ENCODE assay signal across 17 cellular contexts in the genomic region with DNA sequence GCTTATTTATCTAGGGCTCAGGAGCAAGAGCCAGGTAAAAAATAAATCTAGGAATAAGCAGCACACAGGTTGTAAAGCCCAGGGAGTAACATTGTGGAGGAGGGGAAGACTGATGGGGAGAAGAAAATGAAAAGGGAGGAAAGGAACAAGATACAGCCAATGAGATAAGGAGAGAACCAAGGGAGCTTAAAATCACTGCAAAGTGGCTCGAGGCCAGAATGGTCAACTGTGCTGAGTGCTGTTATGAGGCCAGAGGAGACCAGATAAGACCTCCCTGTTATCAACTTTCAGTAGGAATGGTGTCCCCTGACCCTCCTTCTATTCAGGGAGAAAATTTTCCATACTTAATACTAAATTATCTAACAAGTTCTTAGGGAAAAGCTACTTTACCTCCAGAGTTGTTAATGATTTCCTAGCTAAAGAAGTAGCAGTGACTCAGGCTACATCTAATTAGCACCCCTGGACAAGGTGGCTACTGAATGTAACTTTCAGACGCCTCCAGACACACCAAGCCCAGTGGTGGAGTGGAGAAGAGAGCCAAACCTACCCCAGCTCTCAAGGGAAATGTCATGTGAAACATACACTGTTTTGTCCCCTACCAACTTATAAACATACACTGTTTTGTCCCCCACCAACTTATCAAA. TPM values are rescaled to one million over a fixed set of nuclear protein-coding genes. Genes with fewer than 3 reads are reported as not detected.
DNase-seq lines count a peak whose midpoint lies in the region; ATAC-seq and TF ChIP-seq lines count a peak whose summit lies in the region.
"Had no signal": no experiment of that assay in that cellular context is flagged by ENCODE, and none has a peak within 500 bp of the region (broad histone marks: within the 10 kb centered on the region; RNA-seq: fewer than 3 reads in every experiment).

No MANE protein-coding gene starts in this region.

- H3K27ac Mint-ChIP-seq in chondrocyte (ENCODE audit: unreplicated experiment): peak overlapping the region; percentile 77
- H3K27ac Mint-ChIP-seq in CD4-positive, alpha-beta T cell: no peak overlapping the region
- H3K27ac Mint-ChIP-seq: activated B cell treated with CpG ODN at 0.5 μM for 24 hours; CD4-positive, alpha-beta memory T cell; IgD-negative memory B cell had no signal

- in situ Hi-C loops in GM13976 (cut with MboI; ENCODE audit: low sequenced_read_pairs, unreplicated experiment): no loop called here

- CTCF ChIA-PET in CD4-positive, alpha-beta T cell (lab: Charles Lee): no interaction called here

- no peaks in the 10 kb centered on the region for H3K27me3 Mint-ChIP-seq in chondrocyte (ENCODE audit: low read depth)
- H3K27me3 Mint-ChIP-seq in CD4-positive, alpha-beta T cell: peaks cover 26% of the 10 kb centered on the region

- peaks cover 81% of the 10 kb centered on the region for H3K4me1 Mint-ChIP-seq in chondrocyte (ENCODE audit: low read depth)
- no peaks in the 10 kb centered on the region for H3K4me1 Mint-ChIP-seq in CD4-positive, alpha-beta T cell (ENCODE audit: low read depth)
- H3K4me1 Mint-ChIP-seq: activated B cell treated with CpG ODN at 0.5 μM for 24 hours; CD4-positive, alpha-beta memory T cell; IgD-negative memory B cell had no signal

- peak; percentile 62 for ATAC-seq in lung (ENCODE audit: insufficient read depth, low FRiP score)
- no peak for ATAC-seq in CD4-positive, alpha-beta T cell (ENCODE audit: poor library complexity)

- H3K36me3 ChIP-seq in lung (ENCODE audit: control insufficient read depth in 2 of 2, insufficient read depth in 2 of 2, low read length in 2 of 2) (no peaks in the 10 kb centered on the region), tibial artery (no peaks in the 10 kb centered on the region)

- peaks cover 4% of the 10 kb centered on the region for H3K36me3 Mint-ChIP-seq in chondrocyte (ENCODE audit: low read depth)
- no peaks in the 10 kb centered on the region for H3K36me3 Mint-ChIP-seq in CD4-positive, alpha-beta T cell (ENCODE audit: low read depth)
- H3K36me3 Mint-ChIP-seq: CD4-positive, alpha-beta memory T cell; IgD-negative memory B cell had no signal

- H3K27ac ChIP-seq in lung (ENCODE audit: low read depth in 1 of 2, low read length in 1 of 2) (peak overlapping the region in 1 of 2 donors; percentile 40), tibial artery (peak overlapping the region; percentile 45 to 52)
- H3K27ac ChIP-seq in CD4-positive, alpha-beta T cell (ENCODE audit: low read depth, low read length): no peak overlapping the region
- H3K27ac ChIP-seq: 22Rv1 had no signal

- H3K9me3 ChIP-seq in lung (ENCODE audit: control insufficient read depth in 2 of 2, insufficient read depth in 1 of 2, low read length in 1 of 2): no peaks in the 10 kb centered on the region
- no peaks in the 10 kb centered on the region for H3K9me3 ChIP-seq in tibial artery
- no peaks in the 10 kb centered on the region for H3K9me3 ChIP-seq in CD4-positive, alpha-beta T cell (ENCODE audit: control insufficient read depth, low read length)

- H3K27me3 ChIP-seq in lung (ENCODE audit: control insufficient read depth, insufficient read depth) (no peaks in the 10 kb centered on the region), tibial artery (no peaks in the 10 kb centered on the region)
- H3K27me3 ChIP-seq in CD4-positive, alpha-beta T cell (ENCODE audit: control insufficient read depth, insufficient read depth, low read length): no peaks in the 10 kb centered on the region

- H3K9me3 Mint-ChIP-seq in chondrocyte (ENCODE audit: low read depth): no peaks in the 10 kb centered on the region
- H3K9me3 Mint-ChIP-seq in CD4-positive, alpha-beta T cell: no peaks in the 10 kb centered on the region
- H3K9me3 Mint-ChIP-seq: activated B cell treated with CpG ODN at 0.5 μM for 24 hours; CD4-positive, alpha-beta memory T cell; IgD-negative memory B cell had no signal

- WGBS in lung, 2 donors: 50 to 67% methylated on average over 2 of the region's 2 CpGs

- peaks cover 6 to 17% of the 10 kb centered on the region in 2 donors for H3K4me1 ChIP-seq in lung (ENCODE audit: control insufficient read depth in 2 of 2, insufficient read depth in 2 of 2, low read length in 2 of 2)
- peaks cover 0 to 83% (median 30%) of the 10 kb centered on the region in 4 donors for H3K4me1 ChIP-seq in tibial artery

- TF ChIP-seq CTCF in chondrocyte (IDR thresholded peaks at IDR 0.05) (no peak), lung (IDR thresholded peaks at IDR 0.05; ENCODE audit: control extremely low read depth, extremely low read depth) (no peak), tibial artery (IDR thresholded peaks at IDR 0.05) (no peak), GM13976 (IDR thresholded peaks at IDR 0.05; ENCODE audit: borderline replicate concordance, control extremely low read depth, extremely low read depth, insufficient read depth, missing control alignments) (no peak)
- no peak for TF ChIP-seq CTCF in CD4-positive, alpha-beta T cell (IDR thresholded peaks at IDR 0.05)

- H3K4me3 Mint-ChIP-seq in chondrocyte (ENCODE audit: unreplicated experiment): no peak overlapping the region
- no peak overlapping the region for H3K4me3 Mint-ChIP-seq in CD4-positive, alpha-beta T cell
- H3K4me3 Mint-ChIP-seq: activated B cell treated with CpG ODN at 0.5 μM for 24 hours; CD4-positive, alpha-beta memory T cell; IgD-negative memory B cell had no signal

- DNase-seq in DMS 273 (lab: John Stamatoyannopoulos, UW; ENCODE audit: unreplicated experiment) (peak; percentile 24), DMS 273 treated with DMSO at 0.1 percent for 48 hours (lab: John Stamatoyannopoulos, UW) (no peak), chondrocyte (ENCODE audit: low spot score) (no peak), lung (ENCODE audit: low spot score) (no peak), tibial artery (no peak), GM13976 (ENCODE audit: low spot score) (no peak), EL (no peak)
- DNase-seq in CD4-positive, alpha-beta T cell: no peak
- DNase-seq: activated B cell treated with CpG ODN at 0.5 μM for 24 hours; CD4-positive, alpha-beta memory T cell; effector CD8-positive, alpha-beta T cell; NCI-H1417; NCI-H446; stimulated activated CD4-positive, alpha-beta T cell treated with anti-CD3 and anti-CD28 coated beads, Interleukin-1b, Interleukin-23, amount 100 ng/mL, for 48 hours; stimulated activated CD8-positive, alpha-beta memory T cell treated with anti-CD3 and anti-CD28 coated beads, Interleukin-4, amount 100 ng/mL, for 48 hours had no signal

- intact Hi-C loops in tibial artery (cut with DNase I; ENCODE audit: low total_unique reads): no loop called here
- intact Hi-C loops in CD4-positive, alpha-beta T cell (cut with DNase I, micrococcal nuclease): no loop called here

- POLR2A ChIA-PET in CD4-positive, alpha-beta T cell (lab: Charles Lee): no interaction called here

- no peak overlapping the region for H3K4me3 ChIP-seq in lung
- H3K4me3 ChIP-seq in tibial artery: no peak overlapping the region

RNA-seq across cellular contexts. Expression of a gene that starts 25.5 kb away (rescaled TPM):
- total RNA-seq in chondrocyte (208 to 457 TPM (median 434 TPM) in 3 replicates), lung (10 to 100 TPM; 75.4 to 89.4 TPM)
- polyA plus RNA-seq in lung: 10 to 100 TPM; 15.5 to 21.5 TPM
- total RNA-seq in CD4-positive, alpha-beta T cell: not detected
- polyA plus RNA-seq: CD4-positive, alpha-beta memory T cell had no signal

Comparison
In these comparisons a context has a peak if more than half of its experiments do, and no peak if none do; other contexts are left out.
1. RNA of a gene that starts 25.5 kb away (total RNA-seq): 208 to 457 TPM in chondrocyte and 75.4 to 89.4 TPM in lung; not detected in CD4-positive, alpha-beta T cell; every median in the first group is over 10 times any median in the second.